Comparison of ENCODE assay signal across 8 cellular contexts in genomic region chr14:85531141-85531593, GRCh38. TPM values are rescaled to one million over a fixed set of nuclear protein-coding genes. Genes with fewer than 3 reads are reported as not detected.
A peak's percentile ranks its signal among the peaks of the same experiment; 100 is the strongest.
DNase-seq lines count a peak whose midpoint lies in the region; ATAC-seq and TF ChIP-seq lines count a peak whose summit lies in the region.

No MANE protein-coding gene starts in this region.

- in situ Hi-C loops in Panc1 (cut with HindIII; ENCODE audit: low pct_unique_long_range_greater_than_20kb, low sequenced_read_pairs) = no loop called here

- no peak overlapping the region for H2AFZ ChIP-seq in neural cell (ENCODE audit: low read depth, low read length)

- POLR2A ChIA-PET in BJ (lab: Charles Lee) = no interaction called here
- POLR2A ChIA-PET in Panc1 (lab: Charles Lee) = no interaction called here

- H3K9me3 ChIP-seq in Panc1 (ENCODE audit: control insufficient read depth, insufficient read depth, low read depth, low read length) = no peaks in the 10 kb centered on the region
- no peaks in the 10 kb centered on the region for H3K9me3 ChIP-seq in neural cell (ENCODE audit: low read length)

- no peaks in the 10 kb centered on the region for H4K20me1 ChIP-seq in neural cell (ENCODE audit: insufficient read depth)

- CTCF ChIA-PET in BJ (lab: Yijun Ruan, JAX) = interaction anchor here (0.6 to 0.9 kb wide), 4 partner anchors 111 to 1025 kb away, joined by 3 to 5 read pairs (median 4); no protein-coding TSS in a partner anchor
- CTCF ChIA-PET in Panc1 (lab: Charles Lee) = no interaction called here

- H3K79me2 ChIP-seq in neural cell (replicated peaks; ENCODE audit: insufficient read depth, low read length) = peaks cover 8% of the 10 kb centered on the region

- H3K4me2 ChIP-seq in neural cell (ENCODE audit: low read length) = peak overlapping the region; percentile 81

- H3K4me3 ChIP-seq in BJ (ENCODE audit: low read depth, low read length) = peak overlapping the region; percentile 82
- H3K4me3 ChIP-seq in Panc1 (ENCODE audit: low read depth in 2 of 2, low read length in 2 of 2) = peak overlapping the region; percentile 47 to 72
- H3K4me3 ChIP-seq in fibroblast of pulmonary artery (replicated peaks; ENCODE audit: low read depth, low read length) = peak overlapping the region; percentile 83
- peak overlapping the region; percentile 85 for H3K4me3 ChIP-seq in neural cell (ENCODE audit: low read length)

- no peak for TF ChIP-seq RAD21 in neural cell (conservative IDR thresholded peaks at IDR 0.05)

- intact Hi-C loops in Panc1 (cut with micrococcal nuclease; ENCODE audit: unreplicated experiment) = no loop called here

- H3K27ac ChIP-seq in Panc1 (ENCODE audit: low read length) (no peak overlapping the region), neural cell (ENCODE audit: low read length) (no peak overlapping the region)

- no peaks in the 10 kb centered on the region for H3K36me3 ChIP-seq in BJ (ENCODE audit: control insufficient read depth, insufficient read depth, low read length)
- no peaks in the 10 kb centered on the region for H3K36me3 ChIP-seq in Panc1 (ENCODE audit: control insufficient read depth, insufficient read depth, low read length)
- no peaks in the 10 kb centered on the region for H3K36me3 ChIP-seq in neural cell (ENCODE audit: insufficient read depth, low read length)

- DNase-seq in BJ (ENCODE audit: low read depth) (no peak), Panc1 (ENCODE audit: low read depth, low spot score) (no peak), fibroblast of pulmonary artery (ENCODE audit: low read depth) (peak; percentile 82), SHP77 treated with DMSO at 0.1 percent for 48 hours (lab: John Stamatoyannopoulos, UW) (no peak), T-helper 9 cell (no peak)

- peaks cover 10% of the 10 kb centered on the region for H3K4me1 ChIP-seq in Panc1 (ENCODE audit: control insufficient read depth, insufficient read depth, low read length)

- BruUV-seq in Panc1 (replicated peaks; lab: Mats Ljungman, UMichigan) = no TSS peak

- H3K9me2 ChIP-seq in neural cell (ENCODE audit: insufficient read depth, low read length) = no peaks in the 10 kb centered on the region

- peaks cover 6% of the 10 kb centered on the region for H3F3A ChIP-seq in neural cell (ENCODE audit: insufficient read depth, low read length, poor library complexity, severe bottlenecking)

- TF ChIP-seq EP300 in neural cell (conservative IDR thresholded peaks at IDR 0.05; ENCODE audit: poor library complexity, severe bottlenecking) = no peak

- TF ChIP-seq CTCF in BJ (IDR thresholded peaks at IDR 0.05; ENCODE audit: insufficient read depth, low read depth, low read length) (no peak), Panc1 (IDR thresholded peaks at IDR 0.05) (no peak), fibroblast of pulmonary artery (IDR thresholded peaks at IDR 0.05; ENCODE audit: low read length, missing control alignments) (no peak), neural cell (IDR thresholded peaks at IDR 0.05; ENCODE audit: poor library complexity, severe bottlenecking) (no peak)

- H3K27me3 ChIP-seq in BJ (ENCODE audit: control insufficient read depth, insufficient read depth, low read length) = no peaks in the 10 kb centered on the region
- H3K27me3 ChIP-seq in Panc1 (ENCODE audit: control insufficient read depth, insufficient read depth, low read length) = peaks cover 5% of the 10 kb centered on the region
- peaks cover 57% of the 10 kb centered on the region for H3K27me3 ChIP-seq in neural cell (ENCODE audit: insufficient read depth, low read depth, low read length)

- no peak for ATAC-seq in Panc1
- no peak for ATAC-seq in HG02840 (IDR thresholded peaks at IDR 0.05; ENCODE audit: low FRiP score, unreplicated experiment)
- no peak for ATAC-seq in activated CD4-positive, CD25-positive, alpha-beta regulatory T cell treated with anti-CD3 and anti-CD28 coated beads, Interleukin-2, amount 50 U/mL, for 24 hours

- H3K9ac ChIP-seq in neural cell (ENCODE audit: low read length) = peak overlapping the region; percentile 64

TF ChIP-seq in neural cell, 6 proteins besides CTCF, POLR2A, EP300 and RAD21:
- TF ChIP-seq POLR2AphosphoS5 (IDR thresholded peaks at IDR 0.05) (no peak), MXI1 (conservative IDR thresholded peaks at IDR 0.05; ENCODE audit: poor library complexity, severe bottlenecking) (no peak), EZH2 (IDR thresholded peaks at IDR 0.05; ENCODE audit: borderline replicate concordance, insufficient read depth, low read length, poor library complexity, severe bottlenecking) (no peak), TAF1 (IDR thresholded peaks at IDR 0.05; ENCODE audit: low read depth) (no peak), SMC3 (conservative IDR thresholded peaks at IDR 0.05; ENCODE audit: poor library complexity) (no peak), REST (IDR thresholded peaks at IDR 0.05; ENCODE audit: borderline replicate concordance) (no peak)

RNA-seq across cellular contexts. Expression of gene FLRT2, which starts 1.2 kb away (rescaled TPM):
- 16.7 and 22.4 TPM in 2 replicates for polyA plus RNA-seq in BJ (2011; rRNA removed)
- polyA minus RNA-seq in BJ (2011; rRNA and poly(A)+ RNA removed) = 38.0 and 42.3 TPM in 2 replicates
- 4.5 TPM for total RNA-seq in Panc1 (2021; ENCODE audit: unreplicated experiment)
- polyA plus RNA-seq in Panc1 (2012; ENCODE audit: insufficient read length) = 3.1 TPM
- polyA plus RNA-seq in neural cell = 3.9 and 5.1 TPM in 2 replicates
- polyA minus RNA-seq in neural cell = 19.0 and 27.2 TPM in 2 replicates
